8 cellular contexts compared by ENCODE assay signal in the genomic region with DNA sequence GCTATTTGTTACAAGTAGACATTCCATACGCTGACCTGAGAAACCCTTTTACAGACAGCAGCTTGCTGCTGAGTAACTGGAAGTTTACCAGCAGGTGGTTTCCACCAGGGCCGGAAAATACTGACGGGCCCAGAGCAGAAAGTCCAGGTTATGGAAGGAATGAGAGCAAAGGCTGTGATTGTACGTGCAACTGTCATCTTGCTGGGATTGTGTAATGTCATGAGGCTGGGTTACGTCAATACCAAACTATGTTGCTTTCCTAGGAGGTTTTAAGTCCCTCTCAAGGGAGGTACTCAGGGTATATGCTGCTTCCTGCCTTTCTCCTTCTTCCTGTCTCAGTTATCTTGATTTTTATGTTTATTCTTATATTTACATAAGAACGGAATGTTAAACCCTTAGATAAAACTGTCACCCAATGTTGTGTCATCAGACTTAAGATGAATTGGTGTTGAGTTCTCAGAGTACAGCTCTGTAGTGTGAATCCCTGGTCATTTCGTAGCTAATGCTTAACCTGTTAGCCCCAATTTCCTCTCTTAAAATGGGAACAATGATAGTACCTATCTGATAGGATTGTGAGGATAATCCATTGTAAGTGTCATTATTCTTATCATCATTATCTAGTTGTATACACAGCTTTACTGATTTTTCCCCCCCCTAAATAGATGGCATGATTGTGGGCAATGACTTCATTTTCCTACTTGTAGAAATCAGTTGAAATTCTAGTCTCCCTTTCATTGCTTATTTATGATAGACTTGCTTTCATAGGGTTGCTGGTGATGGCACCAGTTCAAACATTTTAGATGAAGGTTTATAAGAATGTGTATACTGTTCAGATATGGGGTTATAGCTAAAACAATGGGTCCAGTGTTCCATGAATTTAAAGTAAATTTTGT.
DNase-seq lines count a peak whose midpoint lies in the region; ATAC-seq and TF ChIP-seq lines count a peak whose summit lies in the region.

No MANE protein-coding gene starts in this region.

- H3K27me3 Mint-ChIP-seq in CD4-positive, CD25-positive, alpha-beta regulatory T cell: no peaks in the 10 kb centered on the region
- no peaks in the 10 kb centered on the region for H3K27me3 Mint-ChIP-seq in nephron progenitor cell (ENCODE audit: low read depth, poor library complexity)

- peaks cover 28 to 84% (median 65%) of the 10 kb centered on the region in 4 donors for H3K4me1 Mint-ChIP-seq in CD4-positive, CD25-positive, alpha-beta regulatory T cell
- H3K4me1 Mint-ChIP-seq in nephron progenitor cell: peaks cover 82% of the 10 kb centered on the region

- peak overlapping the region in 2 of 4 donors; percentile 26 to 56 for H3K4me3 Mint-ChIP-seq in CD4-positive, CD25-positive, alpha-beta regulatory T cell
- H3K4me3 Mint-ChIP-seq in nephron progenitor cell: no peak overlapping the region

- H3K4me1 ChIP-seq in CD4-positive, CD25-positive, alpha-beta regulatory T cell (ENCODE audit: control insufficient read depth, insufficient read depth, low read length, poor library complexity, severe bottlenecking): peaks cover 30% of the 10 kb centered on the region

- no peaks in the 10 kb centered on the region for H3K36me3 ChIP-seq in CD4-positive, CD25-positive, alpha-beta regulatory T cell (ENCODE audit: control insufficient read depth, insufficient read depth, low read length)

- TF ChIP-seq CTCF in nephron progenitor cell (IDR thresholded peaks at IDR 0.05): no peak

- H3K36me3 Mint-ChIP-seq in CD4-positive, CD25-positive, alpha-beta regulatory T cell: peaks cover 12% of the 10 kb centered on the region
- peaks cover 50% of the 10 kb centered on the region for H3K36me3 Mint-ChIP-seq in nephron progenitor cell (ENCODE audit: low read depth)

- no peaks in the 10 kb centered on the region for H3K9me3 ChIP-seq in CD4-positive, CD25-positive, alpha-beta regulatory T cell (ENCODE audit: control insufficient read depth in 2 of 2, low read length in 2 of 2)

- H3K27ac ChIP-seq in CD4-positive, CD25-positive, alpha-beta regulatory T cell (ENCODE audit: insufficient read depth, low read length, poor library complexity, severe bottlenecking): no peak overlapping the region
- H3K27ac ChIP-seq in epithelial cell of prostate: peak overlapping the region; percentile 83

- no peaks in the 10 kb centered on the region for H3K9me3 Mint-ChIP-seq in CD4-positive, CD25-positive, alpha-beta regulatory T cell
- peaks cover 5% of the 10 kb centered on the region for H3K9me3 Mint-ChIP-seq in nephron progenitor cell

- no peak overlapping the region for H3K27ac Mint-ChIP-seq in CD4-positive, CD25-positive, alpha-beta regulatory T cell
- H3K27ac Mint-ChIP-seq in nephron progenitor cell: peak overlapping the region; percentile 93

- ATAC-seq in CD4-positive, CD25-positive, alpha-beta regulatory T cell (ENCODE audit: low read depth in 2 of 2): no peak

- peak in 1 of 3 donors; percentile 28 for DNase-seq in CD4-positive, CD25-positive, alpha-beta regulatory T cell
- peak; percentile 35 for DNase-seq in NOMO-1 treated with dmso at 0.1 percent for 144 hours (lab: John Stamatoyannopoulos, UW; ENCODE audit: unreplicated experiment)
- peak; percentile 93 for DNase-seq in epithelial cell of prostate (ENCODE audit: low read depth, low spot score)
- DNase-seq in nephron progenitor cell: no peak
- no peak for DNase-seq in activated CD4-positive, CD25-positive, alpha-beta regulatory T cell treated with anti-CD3 and anti-CD28 coated beads, Interleukin-2, amount 50 U/mL, for 72 hours
- DNase-seq in NCI-H345 treated with DMSO at 0.1 percent for 48 hours (lab: John Stamatoyannopoulos, UW; ENCODE audit: unreplicated experiment): no peak
- DNase-seq in NCI-H2107 (lab: John Stamatoyannopoulos, UW): no peak
- DNase-seq in activated T-cell treated with anti-CD3 and anti-CD28 coated beads for 4 hours: no peak

- peak overlapping the region; percentile 22 for H3K4me3 ChIP-seq in CD4-positive, CD25-positive, alpha-beta regulatory T cell (ENCODE audit: low read depth, low read length)

- H3K27me3 ChIP-seq in CD4-positive, CD25-positive, alpha-beta regulatory T cell (ENCODE audit: control insufficient read depth, insufficient read depth, low read length): no peaks in the 10 kb centered on the region

Comparison
In these comparisons a context has a peak if more than half of its experiments do, and no peak if none do; other contexts are left out.
1. DNase-seq: peak in NOMO-1 treated with dmso at 0.1 percent for 144 hours (single experiment) and epithelial cell of prostate (single experiment); none in nephron progenitor cell (single experiment), activated CD4-positive, CD25-positive, alpha-beta regulatory T cell treated with anti-CD3 and anti-CD28 coated beads, Interleukin-2, amount 50 U/mL, for 72 hours (single experiment), NCI-H345 treated with DMSO at 0.1 percent for 48 hours (single experiment), NCI-H2107 (single experiment) and activated T-cell treated with anti-CD3 and anti-CD28 coated beads for 4 hours (single experiment).